In genomic region chr15:33234019-33234418, GRCh38 we compare ENCODE assay signal across 8 cellular contexts.
DNase-seq lines count a peak whose midpoint lies in the region; ATAC-seq, FAIRE-seq and TF ChIP-seq lines count a peak whose summit lies in the region.

No MANE protein-coding gene starts in this region.

- H3K4me3 ChIP-seq in GM12875 (ENCODE audit: low read depth, low read length): no peak overlapping the region

- TF ChIP-seq CTCF in GM12875 (IDR thresholded peaks at IDR 0.05; ENCODE audit: borderline replicate concordance, insufficient read depth, low read depth, low read length): peak; percentile 30; the same call in 1 of the 2 replicates

- in situ Hi-C loops in ACHN (cut with HindIII; ENCODE audit: low pct_ligation_motif_present, low pct_unique_long_range_greater_than_20kb, low sequenced_read_pairs): no loop called here

- no peak for ATAC-seq in GM18517 (IDR thresholded peaks at IDR 0.05; ENCODE audit: unreplicated experiment)
- ATAC-seq in GM18873 (IDR thresholded peaks at IDR 0.05; ENCODE audit: low FRiP score, unreplicated experiment): no peak

- peak; percentile 81 for FAIRE-seq in RCC 7860 (lab: Jason Lieb, UNC)

- DNase-seq in ACHN (peak; percentile 59), RCC 7860 (ENCODE audit: low spot score) (peak; percentile 47), fibroblast of peridontal ligament (ENCODE audit: extremely low read depth) (peak; percentile 55), superior temporal gyrus (ENCODE audit: extremely low spot score) (peak; percentile 84), islet precursor cell (no peak)
